ENCODE assay signal across 16 cellular contexts in the genomic region with DNA sequence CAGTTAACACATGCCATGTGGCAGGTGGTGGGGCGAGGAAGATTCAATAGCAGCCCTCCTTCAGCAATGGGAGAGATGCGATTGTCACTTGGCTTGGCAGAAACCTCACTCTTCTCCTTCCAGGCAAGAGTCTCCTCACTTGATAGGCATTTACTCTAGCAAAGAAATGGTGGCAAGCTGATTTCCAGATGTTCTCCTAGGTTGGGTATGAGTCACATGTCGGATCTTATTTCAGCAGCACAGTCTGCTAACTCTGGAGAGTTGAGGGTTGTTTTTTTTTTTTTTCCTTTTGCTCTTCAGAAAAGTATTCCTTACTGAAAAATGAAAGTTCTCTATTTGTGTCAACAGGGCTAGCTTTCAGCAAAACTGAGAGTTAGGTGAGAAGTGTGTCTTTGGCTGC.
DNase-seq lines count a peak whose midpoint lies in the region; ATAC-seq and TF ChIP-seq lines count a peak whose summit lies in the region.
"Had no signal": no experiment of that assay in that cellular context is flagged by ENCODE, and none has a peak within 500 bp of the region (broad histone marks: within the 10 kb centered on the region; RNA-seq: fewer than 3 reads in every experiment).

No MANE protein-coding gene starts in this region.

- H3K9me3 ChIP-seq in fibroblast of lung (ENCODE audit: control insufficient read depth, insufficient read depth, low read depth, low read length) (no peaks in the 10 kb centered on the region), gastrocnemius medialis (no peaks in the 10 kb centered on the region)
- H3K9me3 ChIP-seq: tibial artery had no signal

- H3K27ac Mint-ChIP-seq in natural killer cell treated with Interleukin-12 subunit alpha and Interleukin-12 subunit beta and Interleukin-15 and Interleukin-18, amount 100 ng/mL, for 72 hours = no peak overlapping the region
- H3K27ac Mint-ChIP-seq in activated CD8-positive, alpha-beta T cell treated with anti-CD3 and anti-CD28 coated beads, Interleukin-2, amount 10 ng/mL, durations not matched to agents 7 days and 5 days = no peak overlapping the region
- H3K27ac Mint-ChIP-seq: activated CD4-positive, alpha-beta T cell treated with anti-CD3 and anti-CD28 coated beads, Interleukin-2, amount 10 ng/mL, durations not matched to agents 24 days and 14 days; effector memory CD8-positive, alpha-beta T cell; T-helper 1 cell treated with Interleukin-12 subunit alpha and Interleukin-12 subunit beta and Interleukin-4 antibody, amounts not matched to agents 30 μg/mL and 1 μg/mL, for 36 hours had no signal

- H3K27me3 ChIP-seq in fibroblast of lung (ENCODE audit: control insufficient read depth, insufficient read depth, low read length) (no peaks in the 10 kb centered on the region), gastrocnemius medialis (no peaks in the 10 kb centered on the region)
- H3K27me3 ChIP-seq: tibial artery had no signal

- H3K27ac ChIP-seq in fibroblast of lung (ENCODE audit: insufficient read depth, low read length) = no peak overlapping the region
- H3K27ac ChIP-seq in gastrocnemius medialis = no peak overlapping the region
- H3K27ac ChIP-seq: tibial artery had no signal

- H3K4me3 ChIP-seq in fibroblast of lung (replicated peaks in 1 of 4; ENCODE audit: control extremely low read depth in 1 of 4, insufficient read depth in 1 of 4, low read depth in 3 of 4, low read length in 4 of 4) = no peak overlapping the region
- no peak overlapping the region for H3K4me3 ChIP-seq in gastrocnemius medialis
- H3K4me3 ChIP-seq: tibial artery had no signal

- ATAC-seq in GM21825 (IDR thresholded peaks at IDR 0.05; ENCODE audit: unreplicated experiment) (no peak), gastrocnemius medialis (no peak)
- ATAC-seq in natural killer cell treated with Interleukin-12 subunit alpha and Interleukin-12 subunit beta and Interleukin-15 and Interleukin-18, amount 100 ng/mL, for 72 hours = no peak
- ATAC-seq in activated CD8-positive, alpha-beta T cell treated with anti-CD3 and anti-CD28 coated beads, Interleukin-2, amount 10 ng/mL, durations not matched to agents 7 days and 5 days = no peak
- ATAC-seq: effector memory CD8-positive, alpha-beta T cell had no signal

- H3K4me1 ChIP-seq in fibroblast of lung (ENCODE audit: control insufficient read depth, extremely low read depth, insufficient read depth, low read length) (no peaks in the 10 kb centered on the region), gastrocnemius medialis (no peaks in the 10 kb centered on the region)
- H3K4me1 ChIP-seq: tibial artery had no signal

- no peaks in the 10 kb centered on the region for H3K27me3 Mint-ChIP-seq in natural killer cell treated with Interleukin-12 subunit alpha and Interleukin-12 subunit beta and Interleukin-15 and Interleukin-18, amount 100 ng/mL, for 72 hours
- no peaks in the 10 kb centered on the region for H3K27me3 Mint-ChIP-seq in activated CD8-positive, alpha-beta T cell treated with anti-CD3 and anti-CD28 coated beads, Interleukin-2, amount 10 ng/mL, durations not matched to agents 7 days and 5 days (ENCODE audit: low read depth)
- H3K27me3 Mint-ChIP-seq: activated CD4-positive, alpha-beta T cell treated with anti-CD3 and anti-CD28 coated beads, Interleukin-2, amount 10 ng/mL, durations not matched to agents 24 days and 14 days; brain; effector memory CD8-positive, alpha-beta T cell had no signal

- no peaks in the 10 kb centered on the region for H3K79me2 ChIP-seq in fibroblast of lung (ENCODE audit: control insufficient read depth, insufficient read depth, low read length)

- no peaks in the 10 kb centered on the region for H3K4me1 Mint-ChIP-seq in natural killer cell treated with Interleukin-12 subunit alpha and Interleukin-12 subunit beta and Interleukin-15 and Interleukin-18, amount 100 ng/mL, for 72 hours (ENCODE audit: low read depth in 2 of 2)
- H3K4me1 Mint-ChIP-seq in activated CD8-positive, alpha-beta T cell treated with anti-CD3 and anti-CD28 coated beads, Interleukin-2, amount 10 ng/mL, durations not matched to agents 7 days and 5 days (ENCODE audit: low read depth) = no peaks in the 10 kb centered on the region
- H3K4me1 Mint-ChIP-seq: activated CD4-positive, alpha-beta T cell treated with anti-CD3 and anti-CD28 coated beads, Interleukin-2, amount 10 ng/mL, durations not matched to agents 24 days and 14 days had no signal

- no peaks in the 10 kb centered on the region for H4K20me1 ChIP-seq in fibroblast of lung (ENCODE audit: control insufficient read depth, extremely low read depth, insufficient read depth, low read length)

- no peaks in the 10 kb centered on the region for H3K9me3 Mint-ChIP-seq in natural killer cell treated with Interleukin-12 subunit alpha and Interleukin-12 subunit beta and Interleukin-15 and Interleukin-18, amount 100 ng/mL, for 72 hours
- H3K9me3 Mint-ChIP-seq in activated CD8-positive, alpha-beta T cell treated with anti-CD3 and anti-CD28 coated beads, Interleukin-2, amount 10 ng/mL, durations not matched to agents 7 days and 5 days (ENCODE audit: insufficient read depth) = no peaks in the 10 kb centered on the region
- H3K9me3 Mint-ChIP-seq: activated CD4-positive, alpha-beta T cell treated with anti-CD3 and anti-CD28 coated beads, Interleukin-2, amount 10 ng/mL, durations not matched to agents 24 days and 14 days; brain; effector memory CD8-positive, alpha-beta T cell; T-helper 1 cell treated with Interleukin-12 subunit alpha and Interleukin-12 subunit beta and Interleukin-4 antibody, amounts not matched to agents 30 μg/mL and 1 μg/mL, for 36 hours had no signal

- intact Hi-C loops in gastrocnemius medialis (cut with DNase I; ENCODE audit: low total_unique reads) = no loop called here

- DNase-seq in ELR (ENCODE audit: low read depth) = peak; percentile 63
- peak; percentile 41 for DNase-seq in NCI-H69 (lab: John Stamatoyannopoulos, UW)
- DNase-seq in fibroblast of lung (ENCODE audit: low read depth in 2 of 2) = peak; percentile 64 to 88
- peak; percentile 32 for DNase-seq in renal cortical epithelial cell (ENCODE audit: low read depth)
- DNase-seq in gastrocnemius medialis = no peak
- DNase-seq in natural killer cell treated with Interleukin-12 subunit alpha and Interleukin-12 subunit beta and Interleukin-15 and Interleukin-18, amount 100 ng/mL, for 72 hours (ENCODE audit: low spot score) = no peak
- DNase-seq in activated CD8-positive, alpha-beta T cell treated with anti-CD3 and anti-CD28 coated beads, Interleukin-2, amount 10 ng/mL, durations not matched to agents 7 days and 5 days = no peak
- DNase-seq: activated CD4-positive, alpha-beta T cell treated with anti-CD3 and anti-CD28 coated beads, Interleukin-2, amount 10 ng/mL, durations not matched to agents 24 days and 14 days; effector memory CD8-positive, alpha-beta T cell; hypothalamus; mesendoderm; OCI-M1; tibial artery had no signal

- H3K9ac ChIP-seq in fibroblast of lung (ENCODE audit: insufficient read depth, low read length) = no peak overlapping the region

- H2AFZ ChIP-seq in fibroblast of lung (ENCODE audit: low read length) = no peak overlapping the region

- POLR2A ChIA-PET in activated CD8-positive, alpha-beta T cell treated with anti-CD3 and anti-CD28 coated beads, Interleukin-2, amount 10 ng/mL, durations not matched to agents 7 days and 5 days (lab: Charles Lee) = no interaction called here

- no peaks in the 10 kb centered on the region for H3K36me3 Mint-ChIP-seq in natural killer cell treated with Interleukin-12 subunit alpha and Interleukin-12 subunit beta and Interleukin-15 and Interleukin-18, amount 100 ng/mL, for 72 hours
- no peaks in the 10 kb centered on the region for H3K36me3 Mint-ChIP-seq in activated CD8-positive, alpha-beta T cell treated with anti-CD3 and anti-CD28 coated beads, Interleukin-2, amount 10 ng/mL, durations not matched to agents 7 days and 5 days (ENCODE audit: low read depth)
- H3K36me3 Mint-ChIP-seq: brain had no signal

- CTCF ChIA-PET in activated CD8-positive, alpha-beta T cell treated with anti-CD3 and anti-CD28 coated beads, Interleukin-2, amount 10 ng/mL, durations not matched to agents 7 days and 5 days (lab: Charles Lee) = no interaction called here

- in situ Hi-C loops in gastrocnemius medialis (cut with MboI; ENCODE audit: low sequenced_read_pairs in 4 of 4) = no loop called here

- no peak overlapping the region for H3K4me2 ChIP-seq in fibroblast of lung (ENCODE audit: extremely low read depth, insufficient read depth, low read length)

- no peak overlapping the region for H3K4me3 Mint-ChIP-seq in natural killer cell treated with Interleukin-12 subunit alpha and Interleukin-12 subunit beta and Interleukin-15 and Interleukin-18, amount 100 ng/mL, for 72 hours
- H3K4me3 Mint-ChIP-seq in activated CD8-positive, alpha-beta T cell treated with anti-CD3 and anti-CD28 coated beads, Interleukin-2, amount 10 ng/mL, durations not matched to agents 7 days and 5 days = no peak overlapping the region
- H3K4me3 Mint-ChIP-seq: activated CD4-positive, alpha-beta T cell treated with anti-CD3 and anti-CD28 coated beads, Interleukin-2, amount 10 ng/mL, durations not matched to agents 24 days and 14 days; brain; effector memory CD8-positive, alpha-beta T cell; T-helper 1 cell treated with Interleukin-12 subunit alpha and Interleukin-12 subunit beta and Interleukin-4 antibody, amounts not matched to agents 30 μg/mL and 1 μg/mL, for 36 hours had no signal

- H3K36me3 ChIP-seq in fibroblast of lung (ENCODE audit: control insufficient read depth, insufficient read depth, low read length) (no peaks in the 10 kb centered on the region), gastrocnemius medialis (no peaks in the 10 kb centered on the region)
- H3K36me3 ChIP-seq: tibial artery had no signal

- TF ChIP-seq POLR2A in gastrocnemius medialis (IDR thresholded peaks at IDR 0.05) = no peak

- no peak for TF ChIP-seq CTCF in fibroblast of lung (conservative IDR thresholded peaks at IDR 0.05 in 1 of 2, IDR thresholded peaks at IDR 0.05 in 1 of 2; ENCODE audit: low read depth in 1 of 2, low read length in 2 of 2)
- TF ChIP-seq CTCF in gastrocnemius medialis (IDR thresholded peaks at IDR 0.05 in 4 of 5, conservative IDR thresholded peaks at IDR 0.05 in 1 of 5) = no peak

Comparison
In these comparisons a context has a peak if more than half of its experiments do, and no peak if none do; other contexts are left out.
1. DNase-seq: peak in ELR (single experiment), NCI-H69 (single experiment), fibroblast of lung (2 of 2) and renal cortical epithelial cell (single experiment); none in gastrocnemius medialis (0 of 2), natural killer cell treated with Interleukin-12 subunit alpha and Interleukin-12 subunit beta and Interleukin-15 and Interleukin-18, amount 100 ng/mL, for 72 hours (single experiment) and activated CD8-positive, alpha-beta T cell treated with anti-CD3 and anti-CD28 coated beads, Interleukin-2, amount 10 ng/mL, durations not matched to agents 7 days and 5 days (single experiment).